ENCODE assay signal across 8 cellular contexts in the genomic region with DNA sequence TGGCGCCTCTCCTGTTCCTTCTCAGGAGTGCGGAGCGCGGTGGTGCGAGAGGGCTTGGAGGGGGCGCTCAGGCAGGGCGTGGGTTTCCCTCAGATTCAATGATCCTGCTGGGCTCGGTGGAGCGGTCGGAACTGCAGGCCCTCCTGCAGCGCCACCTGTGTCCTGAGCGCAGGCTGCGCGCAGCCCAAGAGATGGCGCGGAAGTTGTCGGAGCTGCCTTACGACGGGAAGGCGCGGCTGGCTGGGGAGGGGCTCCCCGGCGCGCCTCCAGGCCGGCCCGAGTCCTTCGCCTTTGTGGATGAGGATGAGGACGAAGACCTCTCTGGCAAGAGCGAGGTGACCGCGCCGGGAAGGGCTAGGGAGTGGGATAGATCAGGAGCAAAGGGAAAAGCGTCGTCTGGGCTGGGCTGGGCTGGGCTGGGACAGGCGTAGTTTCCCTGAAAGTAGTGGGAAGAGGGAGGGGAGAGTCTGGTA. TPM values are rescaled to one million over a fixed set of nuclear protein-coding genes. Genes with fewer than 3 reads are reported as not detected.
DNase-seq lines count a peak whose midpoint lies in the region; ATAC-seq, FAIRE-seq and TF ChIP-seq lines count a peak whose summit lies in the region.

No MANE protein-coding gene starts in this region.

- no peaks in the 10 kb centered on the region for H3K9me3 Mint-ChIP-seq in T-helper 1 cell treated with Interleukin-12 subunit alpha and Interleukin-12 subunit beta and Interleukin-4 antibody, amounts not matched to agents 30 μg/mL and 1 μg/mL, for 36 hours

- ATAC-seq in HG02885 (IDR thresholded peaks at IDR 0.05; ENCODE audit: poor library complexity, unreplicated experiment) = peak; percentile 94

- H3K36me3 ChIP-seq in kidney (ENCODE audit: control insufficient read depth in 1 of 2, insufficient read depth in 2 of 2, low read length in 2 of 2) = no peaks in the 10 kb centered on the region

- no peak overlapping the region for H3K27ac Mint-ChIP-seq in T-helper 1 cell treated with Interleukin-12 subunit alpha and Interleukin-12 subunit beta and Interleukin-4 antibody, amounts not matched to agents 30 μg/mL and 1 μg/mL, for 36 hours

- intact Hi-C loops in kidney (cut with DNase I) = no loop called here

- no peaks in the 10 kb centered on the region for H3K9me3 ChIP-seq in kidney (ENCODE audit: control insufficient read depth in 1 of 2, low read length in 2 of 2)

- peak overlapping the region in 1 of 2 donors; percentile 12 for H3K4me3 ChIP-seq in kidney (ENCODE audit: low read length in 2 of 2)

- H3K9ac ChIP-seq in kidney (ENCODE audit: low read length in 2 of 2) = no peak overlapping the region

- no peaks in the 10 kb centered on the region for H3K4me1 ChIP-seq in kidney (ENCODE audit: control insufficient read depth in 1 of 2, insufficient read depth in 1 of 2, low read depth in 1 of 2, low read length in 2 of 2)

- peak; percentile 60 for TF ChIP-seq CTCF in GM10266 (IDR thresholded peaks at IDR 0.05; ENCODE audit: control insufficient read depth, insufficient read depth, low read depth, missing control alignments)
- peak; percentile 53 for TF ChIP-seq CTCF in kidney (IDR thresholded peaks at IDR 0.05; ENCODE audit: borderline replicate concordance, extremely low read depth, insufficient read depth)

- no peak for DNase-seq in GM10266 (ENCODE audit: extremely low spot score)
- DNase-seq in astrocyte of the hippocampus (ENCODE audit: low read depth, low spot score) = peak; percentile 72
- DNase-seq in kidney = peak; percentile 84
- peak; percentile 57 to 61 for DNase-seq in stimulated activated CD4-positive, alpha-beta T cell treated with anti-CD3 and anti-CD28 coated beads, Interleukin-4, amount 100 ng/mL, for 4 hours
- no peak for DNase-seq in HuH-7 (ENCODE audit: low spot score)
- no peak for DNase-seq in SKM-1 treated with dmso at 0.1 percent for 144 hours (lab: John Stamatoyannopoulos, UW; ENCODE audit: unreplicated experiment)

- H3K27ac ChIP-seq in kidney (ENCODE audit: low read depth in 2 of 2, low read length in 2 of 2) = no peak overlapping the region

- H3K36me3 Mint-ChIP-seq in T-helper 1 cell treated with Interleukin-12 subunit alpha and Interleukin-12 subunit beta and Interleukin-4 antibody, amounts not matched to agents 30 μg/mL and 1 μg/mL, for 36 hours (ENCODE audit: low read depth) = no peaks in the 10 kb centered on the region

- H3K4me1 Mint-ChIP-seq in T-helper 1 cell treated with Interleukin-12 subunit alpha and Interleukin-12 subunit beta and Interleukin-4 antibody, amounts not matched to agents 30 μg/mL and 1 μg/mL, for 36 hours (ENCODE audit: low read depth) = peaks cover 8% of the 10 kb centered on the region

- H3K27me3 Mint-ChIP-seq in T-helper 1 cell treated with Interleukin-12 subunit alpha and Interleukin-12 subunit beta and Interleukin-4 antibody, amounts not matched to agents 30 μg/mL and 1 μg/mL, for 36 hours (ENCODE audit: low read depth) = peaks cover 51% of the 10 kb centered on the region

- FAIRE-seq in kidney (lab: Jason Lieb, UNC) = no peak

- H3K4me3 Mint-ChIP-seq in T-helper 1 cell treated with Interleukin-12 subunit alpha and Interleukin-12 subunit beta and Interleukin-4 antibody, amounts not matched to agents 30 μg/mL and 1 μg/mL, for 36 hours = peak overlapping the region; percentile 55

RNA-seq across cellular contexts. Expression of a gene that starts 17.0 kb away (rescaled TPM):
- total RNA-seq in kidney = 0.82 TPM
- polyA plus RNA-seq in kidney (ENCODE audit: insufficient read depth, low read depth, low replicate concordance) = 0.19 TPM

RNA-seq across cellular contexts. Expression of a gene that starts 29.6 kb away (rescaled TPM):
- 0.35 TPM for total RNA-seq in kidney
- not detected for polyA plus RNA-seq in kidney (ENCODE audit: insufficient read depth, low read depth, low replicate concordance)

RNA-seq across cellular contexts. Expression of a gene that starts 35.7 kb away (rescaled TPM):
- 193 TPM for total RNA-seq in kidney
- 50.1 TPM for polyA plus RNA-seq in kidney (ENCODE audit: insufficient read depth, low read depth, low replicate concordance)

RNA-seq across cellular contexts. Expression of a gene that starts 57.3 kb away (rescaled TPM):
- total RNA-seq in kidney = 36.2 TPM
- 6.6 TPM for polyA plus RNA-seq in kidney (ENCODE audit: insufficient read depth, low read depth, low replicate concordance)

Comparison
In these comparisons a context has a peak if more than half of its experiments do, and no peak if none do; other contexts are left out.
1. DNase-seq: peak in astrocyte of the hippocampus (single experiment), kidney (single experiment) and stimulated activated CD4-positive, alpha-beta T cell treated with anti-CD3 and anti-CD28 coated beads, Interleukin-4, amount 100 ng/mL, for 4 hours (2 of 2); none in GM10266 (single experiment), HuH-7 (single experiment) and SKM-1 treated with dmso at 0.1 percent for 144 hours (single experiment).